7 cellular contexts compared by ENCODE assay signal in the genomic region with DNA sequence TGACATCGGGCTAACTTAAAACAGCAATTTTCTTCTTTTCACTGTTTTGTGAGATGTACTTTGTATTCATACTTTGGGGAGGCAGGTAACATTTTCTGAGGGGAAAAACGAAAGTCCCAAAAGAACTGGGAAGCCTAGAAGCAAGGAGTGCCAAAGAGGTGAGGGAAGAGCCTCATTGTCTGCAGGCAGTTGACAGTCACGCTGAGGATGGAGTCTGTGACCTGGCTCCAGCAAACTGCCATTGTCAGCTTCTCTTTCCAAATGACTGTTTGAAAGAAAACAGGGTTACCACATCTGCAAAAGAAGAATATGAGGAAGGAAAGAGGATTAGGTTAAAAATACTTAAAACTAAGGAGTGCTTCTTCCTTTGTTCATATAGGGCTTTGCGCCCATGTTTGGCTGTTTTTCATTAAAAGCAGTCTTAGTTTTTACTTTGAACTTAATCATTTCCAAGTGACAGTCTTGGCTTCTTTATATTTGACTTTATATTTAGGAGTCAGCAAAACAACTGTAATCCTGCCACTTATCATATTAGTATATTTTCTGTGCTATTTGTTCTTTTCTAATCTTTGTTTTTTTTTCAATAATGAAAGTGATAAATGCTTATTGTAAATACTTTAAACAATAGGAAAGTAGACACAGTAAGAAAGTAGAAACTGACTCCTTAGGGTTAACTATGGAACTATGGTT. TPM values are rescaled to one million over a fixed set of nuclear protein-coding genes. Genes with fewer than 3 reads are reported as not detected.
A peak's percentile ranks its signal among the peaks of the same experiment; 100 is the strongest.
DNase-seq lines count a peak whose midpoint lies in the region; ATAC-seq, FAIRE-seq and TF ChIP-seq lines count a peak whose summit lies in the region.

No MANE protein-coding gene starts in this region.

- H3K4me3 ChIP-seq in Panc1 (ENCODE audit: low read depth in 2 of 2, low read length in 2 of 2) (peak overlapping the region; percentile 17 to 40; a peak in 3 of 4 replicates), small intestine (ENCODE audit: low read depth in 1 of 2, low read length in 2 of 2) (no peak overlapping the region)

- no TSS peak for BruUV-seq in Panc1 (replicated peaks; lab: Mats Ljungman, UMichigan)

- DNase-seq in GM20000 (ENCODE audit: low spot score) (peak; percentile 13), Panc1 (ENCODE audit: low read depth, low spot score) (no peak), epithelial cell of prostate (ENCODE audit: low read depth, low spot score) (no peak), small intestine (no peak), NCI-H82 (lab: John Stamatoyannopoulos, UW) (no peak), omental fat pad (ENCODE audit: low spot score) (no peak)

- CTCF ChIA-PET in Panc1 (lab: Charles Lee), result no interaction called here

- 27 to 36% (median 32%) methylated on average over 4 of the region's 4 CpGs for WGBS in small intestine, 3 donors

- 0 out of 2 replicates have a peak, but pooled peaks have one; percentile 52 for ATAC-seq in Panc1
- no peak for ATAC-seq in omental fat pad (ENCODE audit: low FRiP score)
- no peak for ATAC-seq in HG03039 (IDR thresholded peaks at IDR 0.05; ENCODE audit: unreplicated experiment)

- no peaks in the 10 kb centered on the region for H3K36me3 ChIP-seq in Panc1 (ENCODE audit: control insufficient read depth, insufficient read depth, low read length)
- H3K36me3 ChIP-seq in small intestine (ENCODE audit: control insufficient read depth in 2 of 2, insufficient read depth in 2 of 2, low read length in 2 of 2), result no peaks in the 10 kb centered on the region

- H3K9me3 ChIP-seq in Panc1 (ENCODE audit: control insufficient read depth, insufficient read depth, low read depth, low read length), result no peaks in the 10 kb centered on the region
- no peaks in the 10 kb centered on the region for H3K9me3 ChIP-seq in small intestine (ENCODE audit: control insufficient read depth, low read depth)

- intact Hi-C loops in Panc1 (cut with micrococcal nuclease; ENCODE audit: unreplicated experiment), result no loop called here

- H3K4me1 ChIP-seq in Panc1 (ENCODE audit: control insufficient read depth, insufficient read depth, low read length), result peaks cover 14% of the 10 kb centered on the region
- peaks cover 4% of the 10 kb centered on the region in 2 donors for H3K4me1 ChIP-seq in small intestine (ENCODE audit: control insufficient read depth in 2 of 2, insufficient read depth in 1 of 2, low read depth in 1 of 2, low read length in 1 of 2)

- in situ Hi-C loops in Panc1 (cut with HindIII; ENCODE audit: low pct_unique_long_range_greater_than_20kb, low sequenced_read_pairs), result no loop called here

- POLR2A ChIA-PET in Panc1 (lab: Charles Lee), result no interaction called here

- no peak for TF ChIP-seq CTCF in GM20000 (IDR thresholded peaks at IDR 0.05; ENCODE audit: extremely low read depth, missing control alignments)
- no peak for TF ChIP-seq CTCF in Panc1 (IDR thresholded peaks at IDR 0.05)
- TF ChIP-seq CTCF in omental fat pad (IDR thresholded peaks at IDR 0.05), result no peak

- peak overlapping the region; percentile 75 for H3K27ac ChIP-seq in Panc1 (ENCODE audit: low read length)
- H3K27ac ChIP-seq in epithelial cell of prostate, result peak overlapping the region; percentile 61
- H3K27ac ChIP-seq in small intestine (ENCODE audit: low read depth in 1 of 2, low read length in 1 of 2), result peak overlapping the region; percentile 43 to 84

- peak; percentile 93 for FAIRE-seq in small intestine (lab: Jason Lieb, UNC)

- H3K27me3 ChIP-seq in Panc1 (ENCODE audit: control insufficient read depth, insufficient read depth, low read length) (no peaks in the 10 kb centered on the region), small intestine (ENCODE audit: control insufficient read depth in 2 of 2, insufficient read depth in 2 of 2, low read length in 2 of 2) (no peaks in the 10 kb centered on the region)

RNA-seq across cellular contexts. Expression of a gene that starts 35.0 kb away (rescaled TPM):
- total RNA-seq in Panc1 (2021; ENCODE audit: unreplicated experiment) (30.3 TPM), omental fat pad (10 to 100 TPM; 25.9 to 57.2 (median 35.8) TPM)
- polyA plus RNA-seq in Panc1 (2012; ENCODE audit: insufficient read length), result 12.3 TPM
- 10 to 100 TPM in 1 of 3 donors, 1 to 10 TPM in 2; 6.8 to 35.6 (median 8.3) TPM for polyA plus RNA-seq in small intestine

Comparison
In these comparisons a context has a peak if more than half of its experiments do, and no peak if none do; other contexts are left out.
1. H3K4me3 ChIP-seq: peak in Panc1 (2 of 2); none in small intestine (0 of 2).
2. Peak in every context shown above with its lines, with median percentiles within 50 percentile points of each other: H3K27ac ChIP-seq.